31 cellular contexts compared by ENCODE assay signal in the genomic region with DNA sequence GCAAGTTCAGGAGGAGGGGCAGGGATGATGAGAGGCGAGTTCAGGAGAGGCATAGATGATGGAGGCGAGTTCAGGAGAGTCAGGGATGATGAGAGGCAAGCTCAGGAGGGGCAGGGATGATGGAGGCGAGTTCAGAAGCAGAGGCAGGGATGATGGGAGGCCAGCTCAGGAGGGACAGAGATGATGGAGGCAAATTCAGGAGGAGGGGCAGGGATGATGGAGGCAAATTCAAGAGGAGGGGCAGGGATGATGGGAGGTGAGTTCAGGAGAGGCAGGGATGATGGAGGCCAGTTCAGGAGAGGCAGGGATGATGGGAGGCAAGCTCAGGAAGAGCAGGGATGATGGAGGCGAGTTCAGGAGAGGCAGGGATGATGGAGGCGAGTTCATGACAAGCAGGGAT. TPM values are rescaled to one million over a fixed set of nuclear protein-coding genes. Genes with fewer than 3 reads are reported as not detected.
"Had no signal": no experiment of that assay in that cellular context is flagged by ENCODE, and none has a peak within 500 bp of the region (broad histone marks: within the 10 kb centered on the region; RNA-seq: fewer than 3 reads in every experiment).

No MANE protein-coding gene starts in this region.

- H3K4me3 Mint-ChIP-seq: naive thymus-derived CD4-positive, alpha-beta T cell; natural killer cell; nephron; neural progenitor cell; stimulated activated effector memory CD8-positive, alpha-beta T cell treated with anti-CD3 and anti-CD28 coated beads, Interleukin-12 subunit alpha, Interleukin-12 subunit beta, amount 100 ng/mL, for 72 hours; stimulated activated naive B cell treated with anti-CD40 and anti-IgM and Interleukin-4, amounts not matched to agents 10 μg/mL and 1 μg/mL and 100 μg/mL, for 72 hours; stimulated activated naive CD8-positive, alpha-beta T cell treated with anti-CD3 and anti-CD28 coated beads, Interleukin-15, Interleukin-2, amounts not matched to agents 100 ng/mL and 50 ng/mL, for 24 hours; type B pancreatic cell had no signal

- FAIRE-seq: small intestine, urothelium cell line had no signal

- H3K36me3 ChIP-seq: neural progenitor cell, neutrophil, ovary, right lobe of liver, sigmoid colon, stomach, thoracic aorta, thyroid gland, tibial nerve, upper lobe of right lung, vagina had no signal

- H3K4me1 ChIP-seq: neural progenitor cell, parathyroid adenoma, psoas muscle, right lobe of liver, sigmoid colon, stomach, thyroid gland, tibial nerve, upper lobe of right lung, vagina had no signal

- H3K4me2 ChIP-seq: neural progenitor cell had no signal

- H2AFZ ChIP-seq: neural progenitor cell, parathyroid adenoma had no signal

- H3K9ac ChIP-seq: neural progenitor cell, parathyroid adenoma had no signal

- H3K79me2 ChIP-seq: parathyroid adenoma had no signal

- H3K36me3 Mint-ChIP-seq: neural progenitor cell; stimulated activated effector memory CD8-positive, alpha-beta T cell treated with anti-CD3 and anti-CD28 coated beads, Interleukin-12 subunit alpha, Interleukin-12 subunit beta, amount 100 ng/mL, for 72 hours; type B pancreatic cell had no signal

- H3K27me3 ChIP-seq: neural progenitor cell, neutrophil, ovary, right lobe of liver, thyroid gland, tibial nerve, upper lobe of right lung, vagina had no signal

- H3K9me3 ChIP-seq: neutrophil, ovary, psoas muscle, right lobe of liver, sigmoid colon, stomach, thoracic aorta, thyroid gland, tibial nerve, upper lobe of right lung, vagina had no signal

- H3K9me3 Mint-ChIP-seq: nephron; neural progenitor cell; stimulated activated naive CD8-positive, alpha-beta T cell treated with anti-CD3 and anti-CD28 coated beads, Interleukin-15, Interleukin-2, amounts not matched to agents 100 ng/mL and 50 ng/mL, for 24 hours; type B pancreatic cell had no signal

- H3K4me1 Mint-ChIP-seq: natural killer cell; nephron; stimulated activated effector memory CD8-positive, alpha-beta T cell treated with anti-CD3 and anti-CD28 coated beads, Interleukin-12 subunit alpha, Interleukin-12 subunit beta, amount 100 ng/mL, for 72 hours; stimulated activated naive B cell treated with anti-CD40 and anti-IgM and Interleukin-4, amounts not matched to agents 10 μg/mL and 1 μg/mL and 100 μg/mL, for 72 hours had no signal

- H3K4me3 ChIP-seq: neural progenitor cell, ovary, psoas muscle, right lobe of liver, sigmoid colon, stomach, thoracic aorta, thyroid gland, tibial nerve, upper lobe of right lung, vagina had no signal

- H3K27ac Mint-ChIP-seq: naive thymus-derived CD4-positive, alpha-beta T cell; natural killer cell; nephron; neural progenitor cell; progenitor cell of endocrine pancreas; stimulated activated effector memory CD8-positive, alpha-beta T cell treated with anti-CD3 and anti-CD28 coated beads, Interleukin-12 subunit alpha, Interleukin-12 subunit beta, amount 100 ng/mL, for 72 hours; stimulated activated naive B cell treated with anti-CD40 and anti-IgM and Interleukin-4, amounts not matched to agents 10 μg/mL and 1 μg/mL and 100 μg/mL, for 72 hours; stimulated activated naive CD8-positive, alpha-beta T cell treated with anti-CD3 and anti-CD28 coated beads, Interleukin-15, Interleukin-2, amounts not matched to agents 100 ng/mL and 50 ng/mL, for 24 hours; type B pancreatic cell had no signal

- H3K27ac ChIP-seq: neural progenitor cell, neutrophil, ovary, parathyroid adenoma, psoas muscle, right lobe of liver, sigmoid colon, stomach, thoracic aorta, thyroid gland, tibial nerve, upper lobe of right lung, vagina had no signal

- DNase-seq: naive thymus-derived CD4-positive, alpha-beta T cell; natural killer cell; nucleus accumbens; ovary; posterior cingulate gyrus; psoas muscle; right cardiac atrium; right lobe of liver; sigmoid colon; small intestine; stimulated activated CD4-positive, alpha-beta T cell treated with anti-CD3 and anti-CD28 coated beads, Interleukin-15, amount 100 ng/mL, for 24 hours; stimulated activated CD4-positive, alpha-beta T cell treated with anti-CD3 and anti-CD28 coated beads, Interleukin-2, amount 100 ng/mL, for 24 hours; stimulated activated CD4-positive, alpha-beta T cell treated with anti-CD3 and anti-CD28 coated beads, Interleukin-2, amount 100 ng/mL, for 48 hours; stimulated activated CD4-positive, alpha-beta T cell treated with anti-CD3 and anti-CD28 coated beads, Interleukin-4, amount 100 ng/mL, for 24 hours; stimulated activated naive B cell treated with anti-CD40 and anti-IgM and Interleukin-4, amounts not matched to agents 10 μg/mL and 1 μg/mL and 100 μg/mL, for 72 hours; stimulated activated naive CD4-positive, alpha-beta T cell treated with Interleukin-2 at 50 U/mL for 16 hours; stomach; thyroid gland; upper lobe of right lung had no signal

RNA-seq across cellular contexts. Expression of gene SPOCK1, which starts 17.8 kb away (rescaled TPM):
- polyA plus RNA-seq: naive thymus-derived CD4-positive, alpha-beta T cell had no signal
